ENCODE assay signal across 1 cellular context in the genomic region with DNA sequence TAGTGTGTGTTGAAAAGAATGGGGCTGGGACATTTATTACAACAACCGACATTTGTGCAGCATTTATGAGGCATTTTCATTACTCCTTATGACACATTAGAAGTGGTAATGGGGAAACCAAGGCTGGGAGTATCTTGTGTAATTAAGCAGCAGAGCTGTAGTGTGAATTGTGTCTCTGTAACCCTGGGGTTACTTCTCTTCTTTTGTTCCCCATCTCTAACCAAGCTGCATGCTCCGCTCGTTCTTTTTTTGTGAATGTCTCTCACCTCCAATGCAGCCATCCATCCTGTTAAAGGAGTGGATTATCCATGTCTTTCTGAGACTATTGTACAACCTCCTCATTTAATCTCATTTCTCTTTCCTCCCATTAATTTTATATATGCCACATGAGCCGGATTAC.
TF ChIP-seq lines count a peak whose summit lies in the region.

No MANE protein-coding gene starts in this region.

TF ChIP-seq in GM23338, 12 proteins besides CTCF, POLR2A, EP300 and RAD21 (continued from another document):
- TF ChIP-seq ZNF462 (CRISPR knock-in tag; IDR thresholded peaks at IDR 0.05) (no peak), STAT1 (IDR thresholded peaks at IDR 0.05; ENCODE audit: unreplicated experiment) (no peak)
